ENCODE assay signal across 3 cellular contexts in the genomic region with DNA sequence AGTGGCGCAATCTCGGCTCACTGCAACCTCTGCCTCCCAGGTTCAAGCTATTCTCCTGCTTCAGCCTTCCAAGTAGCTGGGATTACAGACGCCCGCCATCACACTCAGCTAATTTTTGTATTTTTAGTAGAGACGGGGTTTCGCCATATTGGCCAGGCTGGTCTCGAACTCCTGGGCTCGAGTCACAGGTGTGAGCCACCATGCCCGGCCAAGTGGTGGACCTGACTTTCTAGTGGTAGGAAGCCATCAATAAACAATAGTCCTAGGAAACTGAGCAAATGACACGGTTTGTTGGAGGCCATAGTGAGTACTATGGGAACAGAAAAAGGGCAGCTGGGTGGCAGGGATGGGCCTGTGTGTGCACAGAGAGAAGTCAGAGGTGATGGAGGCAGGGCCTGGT. TPM values are rescaled to one million over a fixed set of nuclear protein-coding genes. Genes with fewer than 3 reads are reported as not detected.
"Had no signal": no experiment of that assay in that cellular context is flagged by ENCODE, and none has a peak within 500 bp of the region (broad histone marks: within the 10 kb centered on the region; RNA-seq: fewer than 3 reads in every experiment).

No MANE protein-coding gene starts in this region.

RNA-seq across cellular contexts. Expression of gene KCNJ4, which starts 15.2 kb away (rescaled TPM):
- total RNA-seq: LHCN-M2, NCI-H460, SJSA1 had no signal
